ENCODE assay signal across 9 cellular contexts in genomic region chr17:7263801-7264078, GRCh38. TPM values are rescaled to one million over a fixed set of nuclear protein-coding genes. Genes with fewer than 3 reads are reported as not detected.
DNase-seq lines count a peak whose midpoint lies in the region; ATAC-seq, FAIRE-seq and TF ChIP-seq lines count a peak whose summit lies in the region.
"Had no signal": no experiment of that assay in that cellular context is flagged by ENCODE, and none has a peak within 500 bp of the region (broad histone marks: within the 10 kb centered on the region; RNA-seq: fewer than 3 reads in every experiment).

No MANE protein-coding gene starts in this region.

- intact Hi-C loops in activated B cell treated with CpG ODN at 0.5 μM for 24 hours (cut with micrococcal nuclease), result loop anchor here (5.0 kb wide), 1 partner anchor 34 kb away; no protein-coding TSS in a partner anchor
- intact Hi-C loops in left ventricle myocardium superior (cut with micrococcal nuclease), result no loop called here

- FAIRE-seq in keratinocyte (lab: Jason Lieb, UNC), result no peak

- no peak overlapping the region for H3K27ac Mint-ChIP-seq in activated B cell treated with CpG ODN at 0.5 μM for 24 hours

- H3K27me3 ChIP-seq in keratinocyte (ENCODE audit: control insufficient read depth, extremely low read depth, insufficient read depth, low read length) (no peaks in the 10 kb centered on the region), thoracic aorta (replicated peaks; ENCODE audit: insufficient read depth) (peaks cover 12% of the 10 kb centered on the region)

- CTCF ChIA-PET in activated B cell treated with CpG ODN at 0.5 μM for 24 hours (lab: Charles Lee), result interaction anchor here (1.0 kb wide), 1 partner anchor 32 kb away, joined by 3 read pairs; no protein-coding TSS in a partner anchor

- H3K9me3 Mint-ChIP-seq in activated T-cell treated with anti-CD3 and anti-CD28 coated beads, Interleukin-2, amount 50 U/mL, for 4 hours, result no peaks in the 10 kb centered on the region
- no peaks in the 10 kb centered on the region for H3K9me3 Mint-ChIP-seq in activated B cell treated with CpG ODN at 0.5 μM for 24 hours

- H3K4me1 ChIP-seq in keratinocyte (ENCODE audit: control insufficient read depth, extremely low read depth, insufficient read depth, low read length) (peaks cover 33% of the 10 kb centered on the region), thoracic aorta (ENCODE audit: control insufficient read depth in 1 of 2, low read depth in 2 of 2) (peaks cover 11 to 25% of the 10 kb centered on the region in 2 donors)

- H3K4me3 Mint-ChIP-seq in activated T-cell treated with anti-CD3 and anti-CD28 coated beads, Interleukin-2, amount 50 U/mL, for 4 hours, result peak overlapping the region; percentile 22
- peak overlapping the region; percentile 77 for H3K4me3 Mint-ChIP-seq in activated B cell treated with CpG ODN at 0.5 μM for 24 hours

- H3K27ac ChIP-seq in keratinocyte (ENCODE audit: control insufficient read depth, insufficient read depth, low read length) (no peak overlapping the region), thoracic aorta (no peak overlapping the region)

- H3K36me3 ChIP-seq in keratinocyte (ENCODE audit: control insufficient read depth in 2 of 2, extremely low read depth in 1 of 2, insufficient read depth in 2 of 2, low read length in 2 of 2) (peaks cover 0 to 16% of the 10 kb centered on the region in 2 experiments), thoracic aorta (peaks cover 7% of the 10 kb centered on the region)

- peak overlapping the region; percentile 98 for H2AFZ ChIP-seq in keratinocyte (ENCODE audit: control insufficient read depth, low read length)

- no peaks in the 10 kb centered on the region for H4K20me1 ChIP-seq in keratinocyte (ENCODE audit: control insufficient read depth, extremely low read depth, insufficient read depth, low read length)

- no peaks in the 10 kb centered on the region for H3K36me3 Mint-ChIP-seq in activated T-cell treated with anti-CD3 and anti-CD28 coated beads, Interleukin-2, amount 50 U/mL, for 4 hours (ENCODE audit: insufficient read depth)
- peaks cover 7% of the 10 kb centered on the region for H3K36me3 Mint-ChIP-seq in activated B cell treated with CpG ODN at 0.5 μM for 24 hours (ENCODE audit: low read depth)

- peaks cover 26% of the 10 kb centered on the region for H3K4me1 Mint-ChIP-seq in activated T-cell treated with anti-CD3 and anti-CD28 coated beads, Interleukin-2, amount 50 U/mL, for 4 hours (ENCODE audit: low read depth)
- peaks cover 29% of the 10 kb centered on the region for H3K4me1 Mint-ChIP-seq in activated B cell treated with CpG ODN at 0.5 μM for 24 hours

- POLR2A ChIA-PET in activated B cell treated with CpG ODN at 0.5 μM for 24 hours (lab: Charles Lee), result interaction anchor here (0.5 to 1.1 kb wide), 2 partner anchors 26 to 32 kb away, joined by 5 read pairs; no protein-coding TSS in a partner anchor

- DNase-seq in activated T-cell treated with anti-CD3 and anti-CD28 coated beads, Interleukin-2, amount 50 U/mL, for 4 hours, result no peak
- no peak for DNase-seq in activated T-cell treated with anti-CD3 and anti-CD28 coated beads, Interleukin-2, amount 50 U/mL, for 48 hours
- DNase-seq in activated B cell treated with CpG ODN at 0.5 μM for 24 hours (no peak), keratinocyte (ENCODE audit: low read depth, low spot score) (no peak), thoracic aorta (ENCODE audit: low spot score) (no peak), pons (ENCODE audit: low spot score) (no peak), left ventricle myocardium superior (no peak)
- DNase-seq: SW 1271 had no signal

- H3K4me3 ChIP-seq in keratinocyte (ENCODE audit: control insufficient read depth in 2 of 3, extremely low read depth in 1 of 3, insufficient read depth in 2 of 3, low read depth in 1 of 3, low read length in 3 of 3), result no peak overlapping the region
- peak overlapping the region; percentile 75 for H3K4me3 ChIP-seq in thoracic aorta

- H3K9me1 ChIP-seq in keratinocyte (ENCODE audit: control insufficient read depth, extremely low read depth, insufficient read depth, low read length), result no peaks in the 10 kb centered on the region

- TF ChIP-seq CTCF in activated B cell treated with CpG ODN at 0.5 μM for 24 hours (IDR thresholded peaks at IDR 0.05), result no peak
- no peak for TF ChIP-seq CTCF in keratinocyte (optimal IDR thresholded peaks at IDR 0.05 in 1 of 3, IDR thresholded peaks at IDR 0.05 in 1 of 3, conservative IDR thresholded peaks at IDR 0.05 in 1 of 3; ENCODE audit: extremely low read depth in 1 of 3, insufficient read depth in 2 of 3, low read length in 3 of 3)
- TF ChIP-seq CTCF in thoracic aorta (IDR thresholded peaks at IDR 0.05), result no peak

- peaks cover 25% of the 10 kb centered on the region for H3K27me3 Mint-ChIP-seq in activated T-cell treated with anti-CD3 and anti-CD28 coated beads, Interleukin-2, amount 50 U/mL, for 4 hours (ENCODE audit: low read depth)
- H3K27me3 Mint-ChIP-seq in activated B cell treated with CpG ODN at 0.5 μM for 24 hours, result peaks cover 17% of the 10 kb centered on the region

- no peaks in the 10 kb centered on the region for H3K79me2 ChIP-seq in keratinocyte (ENCODE audit: control insufficient read depth, insufficient read depth, low read length)

- dilution Hi-C loops in keratinocyte (cut with MboI; ENCODE audit: extremely low pct_ligation_motif_present, low sequenced_read_pairs), result no loop called here

- H3K4me2 ChIP-seq in keratinocyte (ENCODE audit: control insufficient read depth, extremely low read depth, insufficient read depth, low read depth, low read length), result peak overlapping the region; percentile 92

- no peak for ATAC-seq in activated T-cell treated with anti-CD3 and anti-CD28 coated beads, Interleukin-2, amount 50 U/mL, for 4 hours
- ATAC-seq in activated B cell treated with CpG ODN at 0.5 μM for 24 hours (ENCODE audit: low read depth), result no peak
- no peak for ATAC-seq in thoracic aorta (ENCODE audit: insufficient number of reproducible peaks, low FRiP score, low read depth)
- ATAC-seq in GM18867 (IDR thresholded peaks at IDR 0.05; ENCODE audit: unreplicated experiment), result no peak
- no peak for ATAC-seq in left ventricle myocardium superior

- no peaks in the 10 kb centered on the region for H3K9me3 ChIP-seq in keratinocyte (ENCODE audit: control insufficient read depth, low read depth, low read length)
- no peaks in the 10 kb centered on the region for H3K9me3 ChIP-seq in thoracic aorta

- H3K9ac ChIP-seq in keratinocyte (ENCODE audit: control insufficient read depth, extremely low read depth, insufficient read depth, low read length), result peak overlapping the region; percentile 72

RNA-seq across cellular contexts. Expression of gene CLDN7, which starts 1.5 kb away (rescaled TPM):
- 1 to 10 TPM in 2 of 3 donors, under 1 TPM in 1; 0.65 to 1.8 (median 1.7) TPM for total RNA-seq in activated T-cell treated with anti-CD3 and anti-CD28 coated beads, Interleukin-2, amount 50 U/mL, for 4 hours
- total RNA-seq in activated B cell treated with CpG ODN at 0.5 μM for 24 hours (1.1 and 1.8 TPM in 2 replicates), thoracic aorta (under 1 TPM in 1 of 2 donors, not detected in 1; 0.41 TPM), left ventricle myocardium superior (1.8 TPM)
- 6.3 to 9.0 TPM (median 6.8 TPM) in 3 replicates for polyA plus RNA-seq in keratinocyte
- 6.1 TPM for polyA plus RNA-seq in keratinocyte (2011; ENCODE audit: low read depth)
- 8.6 and 9.5 TPM in 2 replicates for polyA plus RNA-seq in keratinocyte (2011; cell fraction: cytosol; rRNA removed)
- 34.4 and 49.1 TPM in 2 replicates for polyA plus RNA-seq in keratinocyte (2011; cell fraction: nucleus; rRNA removed)
- polyA plus RNA-seq in keratinocyte (2012; ENCODE audit: low replicate concordance), result 8.2 and 32.9 TPM in 2 replicates
- 4.8 to 7.5 TPM (median 6.5 TPM) in 3 replicates for polyA minus RNA-seq in keratinocyte
- polyA minus RNA-seq in keratinocyte (2011; cell fraction: cytosol; rRNA and poly(A)+ RNA removed), result 8.6 TPM
- polyA minus RNA-seq in keratinocyte (2011; cell fraction: nucleus; rRNA and poly(A)+ RNA removed), result 10.4 and 13.9 TPM in 2 replicates

RNA-seq across cellular contexts. Expression of gene ELP5, which starts 11.7 kb away (rescaled TPM):
- total RNA-seq in activated T-cell treated with anti-CD3 and anti-CD28 coated beads, Interleukin-2, amount 50 U/mL, for 4 hours, result 100 to 1,000 TPM; 107 to 138 (median 117) TPM
- total RNA-seq in activated B cell treated with CpG ODN at 0.5 μM for 24 hours, result 49.2 and 53.6 TPM in 2 replicates
- 19.4 to 24.9 TPM (median 21.4 TPM) in 3 replicates for polyA plus RNA-seq in keratinocyte
- 5.4 TPM for polyA plus RNA-seq in keratinocyte (2011; ENCODE audit: low read depth)
- polyA plus RNA-seq in keratinocyte (2011; cell fraction: cytosol; rRNA removed), result 20.5 and 25.5 TPM in 2 replicates
- polyA plus RNA-seq in keratinocyte (2011; cell fraction: nucleus; rRNA removed), result 29.5 and 32.1 TPM in 2 replicates
- polyA plus RNA-seq in keratinocyte (2012; ENCODE audit: low replicate concordance), result 22.6 and 25.7 TPM in 2 replicates
- 21.8 to 22.3 TPM (median 22.1 TPM) in 3 replicates for polyA minus RNA-seq in keratinocyte
- 20.0 TPM for polyA minus RNA-seq in keratinocyte (2011; cell fraction: cytosol; rRNA and poly(A)+ RNA removed)
- polyA minus RNA-seq in keratinocyte (2011; cell fraction: nucleus; rRNA and poly(A)+ RNA removed), result 8.9 and 10.1 TPM in 2 replicates
- total RNA-seq in thoracic aorta, result 10 to 100 TPM; 15.8 to 19.0 TPM
- 85.3 TPM for total RNA-seq in left ventricle myocardium superior

RNA-seq across cellular contexts. Expression of gene CTDNEP1, which starts 12.2 kb away (rescaled TPM):
- total RNA-seq in activated T-cell treated with anti-CD3 and anti-CD28 coated beads, Interleukin-2, amount 50 U/mL, for 4 hours, result 100 to 1,000 TPM; 190 to 210 (median 196) TPM
- total RNA-seq in activated B cell treated with CpG ODN at 0.5 μM for 24 hours (165 and 168 TPM in 2 replicates), thoracic aorta (10 to 100 TPM; 51.3 to 51.7 TPM), left ventricle myocardium superior (122 TPM)
- polyA plus RNA-seq in keratinocyte, result 60.8 to 143 TPM (median 66.2 TPM) in 3 replicates
- 84.8 TPM for polyA plus RNA-seq in keratinocyte (2011; ENCODE audit: low read depth)
- polyA plus RNA-seq in keratinocyte (2011; cell fraction: cytosol; rRNA removed), result 85.7 and 117 TPM in 2 replicates
- 62.2 and 64.3 TPM in 2 replicates for polyA plus RNA-seq in keratinocyte (2011; cell fraction: nucleus; rRNA removed)
- polyA plus RNA-seq in keratinocyte (2012; ENCODE audit: low replicate concordance), result 119 and 125 TPM in 2 replicates
- polyA minus RNA-seq in keratinocyte, result 94.9 to 338 TPM (median 103 TPM) in 3 replicates
- 100 TPM for polyA minus RNA-seq in keratinocyte (2011; cell fraction: cytosol; rRNA and poly(A)+ RNA removed)
- polyA minus RNA-seq in keratinocyte (2011; cell fraction: nucleus; rRNA and poly(A)+ RNA removed), result 32.5 and 36.8 TPM in 2 replicates

RNA-seq across cellular contexts. Expression of gene SLC2A4, which starts 17.8 kb away (rescaled TPM):
- total RNA-seq in activated T-cell treated with anti-CD3 and anti-CD28 coated beads, Interleukin-2, amount 50 U/mL, for 4 hours, result under 1 TPM; 0.16 to 0.58 (median 0.24) TPM
- total RNA-seq in activated B cell treated with CpG ODN at 0.5 μM for 24 hours, result not detected in 2 replicates
- 0.05 TPM in 1 of 3 replicates, not detected in the others for polyA plus RNA-seq in keratinocyte
- polyA plus RNA-seq in keratinocyte (2011; ENCODE audit: low read depth), result not detected
- polyA plus RNA-seq in keratinocyte (2011; cell fraction: cytosol; rRNA removed), result not detected in 2 replicates
- polyA plus RNA-seq in keratinocyte (2011; cell fraction: nucleus; rRNA removed), result 0.06 and 0.09 TPM in 2 replicates
- polyA plus RNA-seq in keratinocyte (2012; ENCODE audit: low replicate concordance), result 0.08 TPM in 1 of 2 replicates, not detected in the other
- not detected in 3 replicates for polyA minus RNA-seq in keratinocyte
- not detected for polyA minus RNA-seq in keratinocyte (2011; cell fraction: cytosol; rRNA and poly(A)+ RNA removed)
- polyA minus RNA-seq in keratinocyte (2011; cell fraction: nucleus; rRNA and poly(A)+ RNA removed), result not detected in 2 replicates
- 1 to 10 TPM; 1.2 to 7.7 TPM for total RNA-seq in thoracic aorta
- total RNA-seq in left ventricle myocardium superior, result 170 TPM

RNA-seq across cellular contexts. Expression of gene GABARAP, which starts 21.5 kb away (rescaled TPM):
- total RNA-seq in activated T-cell treated with anti-CD3 and anti-CD28 coated beads, Interleukin-2, amount 50 U/mL, for 4 hours, result 100 to 1,000 TPM; 114 to 136 (median 133) TPM
- 291 and 325 TPM in 2 replicates for total RNA-seq in activated B cell treated with CpG ODN at 0.5 μM for 24 hours
- 271 to 416 TPM (median 391 TPM) in 3 replicates for polyA plus RNA-seq in keratinocyte
- polyA plus RNA-seq in keratinocyte (2011; ENCODE audit: low read depth), result 120 TPM
- 578 and 682 TPM in 2 replicates for polyA plus RNA-seq in keratinocyte (2011; cell fraction: cytosol; rRNA removed)
- 185 and 186 TPM in 2 replicates for polyA plus RNA-seq in keratinocyte (2011; cell fraction: nucleus; rRNA removed)
- 266 and 545 TPM in 2 replicates for polyA plus RNA-seq in keratinocyte (2012; ENCODE audit: low replicate concordance)
- 235 to 333 TPM (median 240 TPM) in 3 replicates for polyA minus RNA-seq in keratinocyte
- 161 TPM for polyA minus RNA-seq in keratinocyte (2011; cell fraction: cytosol; rRNA and poly(A)+ RNA removed)
- polyA minus RNA-seq in keratinocyte (2011; cell fraction: nucleus; rRNA and poly(A)+ RNA removed), result 27.8 and 46.5 TPM in 2 replicates
- total RNA-seq in thoracic aorta, result 100 to 1,000 TPM; 187 to 446 TPM
- total RNA-seq in left ventricle myocardium superior, result 456 TPM
